ENCODE assay signal across 2 cellular contexts in genomic region chr1:934991-935750, GRCh38.
TF ChIP-seq lines count a peak whose summit lies in the region.

No MANE protein-coding gene starts in this region.

TF ChIP-seq in HEK293, 187 proteins besides CTCF, POLR2A, EP300 and RAD21 (continued from another document and continues in another):
- 0 out of 2 replicates have a peak, but pooled peaks have one; percentile 10 for TF ChIP-seq ZNF639 (tag by site-specific recombination; IDR thresholded peaks at IDR 0.05)
- no peak for TF ChIP-seq ZBTB21 (tag by site-specific recombination; IDR thresholded peaks at IDR 0.05)
- TF ChIP-seq ZNF76 (tag by site-specific recombination; IDR thresholded peaks at IDR 0.05; ENCODE audit: borderline replicate concordance, low read depth) = peak; percentile 17; the same call in 1 of the 2 replicates
- TF ChIP-seq ZNF707 (tag by site-specific recombination; IDR thresholded peaks at IDR 0.05) = no peak
- no peak for TF ChIP-seq ZBTB49 (tag by site-specific recombination; IDR thresholded peaks at IDR 0.05; ENCODE audit: low read depth)
- TF ChIP-seq ZNF19 (tag by site-specific recombination; IDR thresholded peaks at IDR 0.05; ENCODE audit: low read depth) = no peak
- no peak for TF ChIP-seq ZNF114 (tag by site-specific recombination; IDR thresholded peaks at IDR 0.05)
- no peak for TF ChIP-seq BCL6B (tag by site-specific recombination; IDR thresholded peaks at IDR 0.05)
- no peak for TF ChIP-seq ZNF623 (tag by site-specific recombination; IDR thresholded peaks at IDR 0.05)
- no peak for TF ChIP-seq ZNF138 (tag by site-specific recombination; IDR thresholded peaks at IDR 0.05; ENCODE audit: borderline replicate concordance)
- no peak for TF ChIP-seq HOXA7 (CRISPR knock-in tag; IDR thresholded peaks at IDR 0.05; ENCODE audit: borderline replicate concordance)
- no peak for TF ChIP-seq ZNF501 (tag by site-specific recombination; IDR thresholded peaks at IDR 0.05)
- peak; percentile 14 for TF ChIP-seq ZBTB20 (tag by site-specific recombination; IDR thresholded peaks at IDR 0.05)
- TF ChIP-seq BCL11B (tag by site-specific recombination; IDR thresholded peaks at IDR 0.05; ENCODE audit: low read depth) = 0 out of 2 replicates have a peak, but pooled peaks have one; percentile 19
- peak; percentile 94 for TF ChIP-seq SCRT2 (tag by site-specific recombination; IDR thresholded peaks at IDR 0.05)
- peak; percentile 25; the same call in 1 of the 2 replicates for TF ChIP-seq KLF17 (tag by site-specific recombination; IDR thresholded peaks at IDR 0.05)
- peak; percentile 83 for TF ChIP-seq ZBTB8A (tag by site-specific recombination; IDR thresholded peaks at IDR 0.05)
- peak; percentile 64 for TF ChIP-seq ZFP69B (tag by site-specific recombination; IDR thresholded peaks at IDR 0.05)
- TF ChIP-seq ZNF148 (tag by site-specific recombination; IDR thresholded peaks at IDR 0.05; ENCODE audit: borderline replicate concordance) = no peak
- TF ChIP-seq ZNF624 (tag by site-specific recombination; IDR thresholded peaks at IDR 0.05) = no peak

TF ChIP-seq in WTC11, 78 proteins besides CTCF, POLR2A, EP300 and RAD21 (continued from another document):
- TF ChIP-seq HMGXB4 (CRISPR knock-in tag; IDR thresholded peaks at IDR 0.05) = peak; percentile 71; the same call in 1 of the 2 replicates
